In the genomic region with DNA sequence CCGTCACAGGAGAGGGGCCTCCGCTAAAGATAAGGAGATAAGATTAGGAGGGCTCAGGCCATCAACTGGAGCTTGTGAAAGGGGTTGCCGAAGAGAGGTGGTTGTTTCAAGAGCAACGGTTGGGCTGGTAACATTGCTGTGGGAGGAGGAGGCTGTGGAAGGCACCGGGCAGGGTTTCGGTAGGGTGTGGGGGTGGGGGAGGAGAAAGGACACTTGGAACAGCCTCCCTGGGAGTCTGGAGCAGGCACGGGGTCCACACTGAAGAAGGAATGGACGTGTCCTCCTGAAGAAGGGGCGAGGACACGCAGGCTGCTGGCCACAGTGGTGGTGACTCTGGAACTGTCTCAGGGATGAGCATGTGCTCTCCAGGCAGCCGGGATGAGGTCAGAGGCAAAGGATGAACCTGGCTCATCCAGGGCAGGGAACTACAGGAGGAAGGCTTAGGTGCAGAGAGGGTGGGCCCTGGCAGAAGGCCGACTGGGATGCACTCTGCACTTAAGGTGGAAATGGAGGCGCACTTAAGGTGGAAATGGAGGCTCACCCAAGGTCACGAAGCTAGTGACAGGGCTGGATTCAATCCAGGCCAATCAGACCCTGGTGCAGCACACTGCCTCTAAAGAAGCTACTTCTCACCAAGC, we compare ENCODE assay signal across 18 cellular contexts. TPM values are rescaled to one million over a fixed set of nuclear protein-coding genes. Genes with fewer than 3 reads are reported as not detected.
"Had no signal": no experiment of that assay in that cellular context is flagged by ENCODE, and none has a peak within 500 bp of the region (broad histone marks: within the 10 kb centered on the region; RNA-seq: fewer than 3 reads in every experiment).

No MANE protein-coding gene starts in this region.

- H3K27ac ChIP-seq: brain microvascular endothelial cell, right atrium auricular region, tibial artery had no signal

- H3K27me3 ChIP-seq: brain microvascular endothelial cell, right atrium auricular region had no signal

- H3K4me2 ChIP-seq: smooth muscle cell had no signal

- H3K4me3 ChIP-seq: right atrium auricular region, smooth muscle cell, tibial artery had no signal

- H3K36me3 ChIP-seq: brain microvascular endothelial cell, right atrium auricular region, tibial artery had no signal

- ATAC-seq: activated CD4-positive, CD25-positive, alpha-beta regulatory T cell treated with anti-CD3 and anti-CD28 coated beads, Interleukin-2, amount 50 U/mL, for 24 hours; effector memory CD8-positive, alpha-beta T cell; left colon; natural killer cell; stimulated activated effector memory CD8-positive, alpha-beta T cell treated with anti-CD3 and anti-CD28 coated beads, Interleukin-12 subunit alpha, Interleukin-12 subunit beta, amount 100 ng/mL, for 72 hours had no signal

- DNase-seq: activated CD4-positive, alpha-beta T cell treated with anti-CD3 and anti-CD28 coated beads, Interleukin-2, amount 50 U/mL, for 4 hours; activated effector memory CD4-positive, alpha-beta T cell treated with Interleukin-2 at 50 U/mL for 16 hours; activated T-cell treated with anti-CD3 and anti-CD28 coated beads, Interleukin-2, amount 50 U/mL, for 1 hour; amygdala; brain microvascular endothelial cell; cerebellar nuclear complex; effector memory CD8-positive, alpha-beta T cell; immature natural killer cell; left colon; natural killer cell; nucleus accumbens; T-helper 2 cell; tibial artery had no signal

- H3K9me3 ChIP-seq: right atrium auricular region, tibial artery had no signal

RNA-seq across cellular contexts. Expression of a gene that starts 1.1 kb away (rescaled TPM):
- polyA plus RNA-seq: esophagus, immature natural killer cell, smooth muscle cell had no signal

RNA-seq across cellular contexts. Expression of a gene that starts 24.6 kb away (rescaled TPM):
- polyA plus RNA-seq: esophagus, smooth muscle cell had no signal

RNA-seq across cellular contexts. Expression of a gene that starts 43.2 kb away (rescaled TPM):
- polyA plus RNA-seq: smooth muscle cell had no signal

RNA-seq across cellular contexts. Expression of a gene that starts 47.0 kb away (rescaled TPM):
- polyA plus RNA-seq: esophagus had no signal
